ENCODE assay signal across 16 cellular contexts in the genomic region with DNA sequence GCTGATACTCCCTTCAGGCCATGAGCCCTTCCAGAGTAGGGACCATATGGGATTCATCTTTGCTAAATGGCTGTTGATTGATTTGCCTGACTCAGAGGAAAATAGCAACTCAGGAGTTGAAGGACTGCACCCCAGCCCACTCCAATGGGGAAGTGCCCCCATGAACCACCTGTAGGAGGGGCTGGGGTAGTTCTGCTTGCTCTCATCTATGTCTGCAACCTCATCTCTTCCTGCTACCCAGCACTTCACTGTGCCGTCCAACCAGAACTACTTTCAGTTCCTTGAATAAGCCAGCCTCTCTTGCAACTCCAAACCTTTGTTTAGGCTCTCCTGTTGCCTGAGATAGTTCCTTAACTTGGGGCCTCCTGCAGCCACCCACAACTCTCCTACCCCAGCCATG. TPM values are rescaled to one million over a fixed set of nuclear protein-coding genes. Genes with fewer than 3 reads are reported as not detected.
DNase-seq lines count a peak whose midpoint lies in the region; ATAC-seq and TF ChIP-seq lines count a peak whose summit lies in the region.
"Had no signal": no experiment of that assay in that cellular context is flagged by ENCODE, and none has a peak within 500 bp of the region (broad histone marks: within the 10 kb centered on the region; RNA-seq: fewer than 3 reads in every experiment).

No MANE protein-coding gene starts in this region.

- H3K9me3 ChIP-seq in WERI-Rb-1 (ENCODE audit: severe bottlenecking) = no peaks in the 10 kb centered on the region
- H3K9me3 ChIP-seq in esophagus muscularis mucosa = no peaks in the 10 kb centered on the region

- H3K36me3 ChIP-seq in WERI-Rb-1 (peaks cover 44% of the 10 kb centered on the region), esophagus muscularis mucosa (peaks cover 0 to 58% (median 34%) of the 10 kb centered on the region in 4 donors)

- WGBS in esophagus muscularis mucosa = 92% methylated on average over 1 of the region's 1 CpG

- H3K27ac ChIP-seq in WERI-Rb-1 (no peak overlapping the region), esophagus muscularis mucosa (replicated peaks in 1 of 4) (no peak overlapping the region)
- H3K27ac ChIP-seq: KMS-11, skin epidermis had no signal

- no peak for TF ChIP-seq POLR2A in esophagus muscularis mucosa (IDR thresholded peaks at IDR 0.05; ENCODE audit: low read depth)

- peaks cover 1% of the 10 kb centered on the region for H3K9me3 Mint-ChIP-seq in glutamatergic neuron (ENCODE audit: unreplicated experiment)
- H3K9me3 Mint-ChIP-seq in activated naive CD4-positive, alpha-beta T cell treated with anti-CD3 and anti-CD28 coated beads, Interleukin-2, amount 50 U/mL, for 72 hours = no peaks in the 10 kb centered on the region
- H3K9me3 Mint-ChIP-seq: activated T-helper 1 cell treated with anti-CD3 and anti-CD28 coated beads, Interleukin-12 subunit alpha, Interleukin-12 subunit beta, Interleukin-2, Interleukin-4 antibody, amounts not matched to agents 30 ng/mL and 10 ng/mL and 1 ng/mL, durations not matched to agents 14 hours and 24 hours and 36 hours had no signal

- H3K36me3 Mint-ChIP-seq in glutamatergic neuron (ENCODE audit: unreplicated experiment) = no peaks in the 10 kb centered on the region
- H3K36me3 Mint-ChIP-seq in activated naive CD4-positive, alpha-beta T cell treated with anti-CD3 and anti-CD28 coated beads, Interleukin-2, amount 50 U/mL, for 72 hours = peaks cover 0 to 30% of the 10 kb centered on the region in 2 donors

- no peak for DNase-seq in glutamatergic neuron
- DNase-seq in WERI-Rb-1 = no peak
- no peak for DNase-seq in activated naive CD4-positive, alpha-beta T cell treated with anti-CD3 and anti-CD28 coated beads, Interleukin-2, amount 50 U/mL, for 72 hours (ENCODE audit: low spot score in 2 of 2)
- no peak for DNase-seq in esophagus muscularis mucosa (ENCODE audit: extremely low spot score)
- DNase-seq in iPS-NIHi11 (ENCODE audit: low spot score) = no peak
- DNase-seq: Calu3, cerebellar nuclear complex, foreskin melanocyte, midbrain, NCI-H82 had no signal

- H3K27me3 ChIP-seq in WERI-Rb-1 (ENCODE audit: insufficient read depth, low read depth, severe bottlenecking) (no peaks in the 10 kb centered on the region), esophagus muscularis mucosa (no peaks in the 10 kb centered on the region)

- ATAC-seq in GM18517 (IDR thresholded peaks at IDR 0.05; ENCODE audit: unreplicated experiment) (peak; percentile 65), HG02610 (IDR thresholded peaks at IDR 0.05; ENCODE audit: unreplicated experiment) (peak; percentile 90), HG03469 (IDR thresholded peaks at IDR 0.05; ENCODE audit: unreplicated experiment) (peak; percentile 91)
- ATAC-seq in activated naive CD4-positive, alpha-beta T cell treated with anti-CD3 and anti-CD28 coated beads, Interleukin-2, amount 50 U/mL, for 72 hours = no peak

- no peak for TF ChIP-seq EP300 in esophagus muscularis mucosa (IDR thresholded peaks at IDR 0.05)

- H3K4me1 ChIP-seq in esophagus muscularis mucosa = no peaks in the 10 kb centered on the region

- H3K4me3 Mint-ChIP-seq in glutamatergic neuron (ENCODE audit: unreplicated experiment) = no peak overlapping the region
- H3K4me3 Mint-ChIP-seq: activated T-helper 1 cell treated with anti-CD3 and anti-CD28 coated beads, Interleukin-12 subunit alpha, Interleukin-12 subunit beta, Interleukin-2, Interleukin-4 antibody, amounts not matched to agents 30 ng/mL and 10 ng/mL and 1 ng/mL, durations not matched to agents 14 hours and 24 hours and 36 hours had no signal

- peak overlapping the region; percentile 16 for H3K27ac Mint-ChIP-seq in glutamatergic neuron (ENCODE audit: unreplicated experiment)
- H3K27ac Mint-ChIP-seq in activated naive CD4-positive, alpha-beta T cell treated with anti-CD3 and anti-CD28 coated beads, Interleukin-2, amount 50 U/mL, for 72 hours = peak overlapping the region in 1 of 2 donors; percentile 52
- H3K27ac Mint-ChIP-seq: activated T-helper 1 cell treated with anti-CD3 and anti-CD28 coated beads, Interleukin-12 subunit alpha, Interleukin-12 subunit beta, Interleukin-2, Interleukin-4 antibody, amounts not matched to agents 30 ng/mL and 10 ng/mL and 1 ng/mL, durations not matched to agents 14 hours and 24 hours and 36 hours had no signal

- intact Hi-C loops in esophagus muscularis mucosa (cut with DNase I) = no loop called here

- TF ChIP-seq CTCF in glutamatergic neuron (IDR thresholded peaks at IDR 0.05; ENCODE audit: partially characterized antibody, unreplicated experiment) (no peak), WERI-Rb-1 (IDR thresholded peaks at IDR 0.05; ENCODE audit: low read depth, low read length) (no peak), esophagus muscularis mucosa (IDR thresholded peaks at IDR 0.05) (no peak)

- H3K4me3 ChIP-seq in WERI-Rb-1 (ENCODE audit: low read depth, low read length) = no peak overlapping the region
- H3K4me3 ChIP-seq in esophagus muscularis mucosa = no peak overlapping the region
- H3K4me3 ChIP-seq: skin epidermis had no signal

- H3K4me1 Mint-ChIP-seq in glutamatergic neuron (ENCODE audit: low read depth, unreplicated experiment) = peaks cover 35% of the 10 kb centered on the region

- H3K27me3 Mint-ChIP-seq in glutamatergic neuron (ENCODE audit: unreplicated experiment) = no peaks in the 10 kb centered on the region

RNA-seq across cellular contexts. Expression of a gene that starts 26.6 kb away (rescaled TPM):
- total RNA-seq in glutamatergic neuron (ENCODE audit: unreplicated experiment) = 34.8 TPM
- 10 to 100 TPM in 1 of 2 donors, under 1 TPM in 1; 0.73 to 51.0 TPM for total RNA-seq in activated naive CD4-positive, alpha-beta T cell treated with anti-CD3 and anti-CD28 coated beads, Interleukin-2, amount 50 U/mL, for 72 hours
- 1 to 10 TPM; 2.8 to 4.6 (median 3.9) TPM for total RNA-seq in esophagus muscularis mucosa

Comparison
In these comparisons a context has a peak if more than half of its experiments do, and no peak if none do; other contexts are left out.
1. ATAC-seq: peak in GM18517 (single experiment), HG02610 (single experiment) and HG03469 (single experiment); none in activated naive CD4-positive, alpha-beta T cell treated with anti-CD3 and anti-CD28 coated beads, Interleukin-2, amount 50 U/mL, for 72 hours (0 of 2).